Comparison of ENCODE assay signal across 23 cellular contexts in the genomic region with DNA sequence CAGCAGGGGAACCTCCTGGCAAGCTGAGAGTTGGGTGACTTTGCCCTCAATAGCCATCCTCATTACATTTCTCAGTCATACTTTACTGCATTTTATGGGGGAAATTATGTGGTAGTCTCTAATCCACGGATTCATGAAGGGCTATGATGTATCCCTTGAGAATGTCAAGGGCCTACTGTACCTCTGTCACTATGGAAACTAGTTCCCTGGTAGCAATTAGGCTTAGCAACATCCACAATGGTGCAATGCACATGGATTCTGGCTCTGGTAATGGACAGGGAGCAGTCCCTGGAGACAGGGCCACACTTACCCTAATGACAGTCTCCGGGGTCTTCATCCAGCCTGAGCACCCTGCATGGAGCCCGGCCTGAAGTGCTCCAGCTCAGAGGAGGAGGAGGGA. TPM values are rescaled to one million over a fixed set of nuclear protein-coding genes. Genes with fewer than 3 reads are reported as not detected.
DNase-seq lines count a peak whose midpoint lies in the region; ATAC-seq and TF ChIP-seq lines count a peak whose summit lies in the region.
"Had no signal": no experiment of that assay in that cellular context is flagged by ENCODE, and none has a peak within 500 bp of the region (broad histone marks: within the 10 kb centered on the region; RNA-seq: fewer than 3 reads in every experiment).

No MANE protein-coding gene starts in this region.

- no peak overlapping the region for H3K27ac Mint-ChIP-seq in HFFc6
- H3K27ac Mint-ChIP-seq: activated CD4-positive, alpha-beta T cell treated with anti-CD3 and anti-CD28 coated beads for 36 hours; activated CD8-positive, alpha-beta memory T cell treated with anti-CD3 and anti-CD28 coated beads, Interleukin-2, amount 10 ng/mL, durations not matched to agents 7 days and 5 days; activated naive CD8-positive, alpha-beta T cell treated with anti-CD3 and anti-CD28 coated beads, Interleukin-2, amount 10 ng/mL, durations not matched to agents 7 days and 5 days; activated T-helper 17 cell treated with anti-CD3 and anti-CD28 coated beads, Interleukin-2, amount 50 U/mL, for 72 hours; dendritic cell treated with granulocyte-macrophage colony-stimulating factor and Interleukin-4, amounts not matched to agents 40 ng/mL and 50 ng/mL, for 4 days had no signal

- no peaks in the 10 kb centered on the region for H3K4me1 ChIP-seq in heart right ventricle
- H3K4me1 ChIP-seq: pancreas, tibial artery had no signal

- no peaks in the 10 kb centered on the region for H3K36me3 Mint-ChIP-seq in HFFc6 (ENCODE audit: low read depth)
- H3K36me3 Mint-ChIP-seq: activated CD8-positive, alpha-beta memory T cell treated with anti-CD3 and anti-CD28 coated beads, Interleukin-2, amount 10 ng/mL, durations not matched to agents 7 days and 5 days; activated naive CD8-positive, alpha-beta T cell treated with anti-CD3 and anti-CD28 coated beads, Interleukin-2, amount 10 ng/mL, durations not matched to agents 7 days and 5 days; naive B cell had no signal

- H3K4me3 Mint-ChIP-seq in HFFc6 = no peak overlapping the region
- H3K4me3 Mint-ChIP-seq: activated CD4-positive, alpha-beta T cell treated with anti-CD3 and anti-CD28 coated beads for 36 hours; activated CD8-positive, alpha-beta memory T cell treated with anti-CD3 and anti-CD28 coated beads, Interleukin-2, amount 10 ng/mL, durations not matched to agents 7 days and 5 days; activated naive CD8-positive, alpha-beta T cell treated with anti-CD3 and anti-CD28 coated beads, Interleukin-2, amount 10 ng/mL, durations not matched to agents 7 days and 5 days; activated T-helper 17 cell treated with anti-CD3 and anti-CD28 coated beads, Interleukin-2, amount 50 U/mL, for 72 hours; dendritic cell treated with granulocyte-macrophage colony-stimulating factor and Interleukin-4, amounts not matched to agents 40 ng/mL and 50 ng/mL, for 4 days; naive B cell had no signal

- peaks cover 42% of the 10 kb centered on the region for H3K27me3 Mint-ChIP-seq in HFFc6 (ENCODE audit: insufficient read depth)
- H3K27me3 Mint-ChIP-seq: activated CD4-positive, alpha-beta T cell treated with anti-CD3 and anti-CD28 coated beads for 36 hours had no signal

- H3K9me3 ChIP-seq in heart right ventricle = no peaks in the 10 kb centered on the region
- H3K9me3 ChIP-seq: pancreas, tibial artery had no signal

- intact Hi-C loops in left colon (cut with DNase I, micrococcal nuclease) (no loop called here), heart right ventricle (cut with DNase I) (no loop called here)

- TF ChIP-seq CTCF in HFFc6 (IDR thresholded peaks at IDR 0.05) (no peak), heart right ventricle (IDR thresholded peaks at IDR 0.05) (no peak)

- ATAC-seq in left colon = peak; percentile 58
- no peak for ATAC-seq in heart right ventricle
- ATAC-seq: activated CD4-positive, alpha-beta T cell treated with anti-CD3 and anti-CD28 coated beads for 36 hours; activated CD8-positive, alpha-beta memory T cell treated with anti-CD3 and anti-CD28 coated beads, Interleukin-2, amount 10 ng/mL, durations not matched to agents 7 days and 5 days; activated T-helper 17 cell treated with anti-CD3 and anti-CD28 coated beads, Interleukin-2, amount 50 U/mL, for 72 hours; pancreas; sciatic nerve had no signal

- no peak overlapping the region for H3K4me3 ChIP-seq in heart right ventricle
- H3K4me3 ChIP-seq: pancreas, tibial artery had no signal

- H3K9me3 Mint-ChIP-seq in HFFc6 = no peaks in the 10 kb centered on the region
- H3K9me3 Mint-ChIP-seq: activated naive CD8-positive, alpha-beta T cell treated with anti-CD3 and anti-CD28 coated beads, Interleukin-2, amount 10 ng/mL, durations not matched to agents 7 days and 5 days; activated T-helper 17 cell treated with anti-CD3 and anti-CD28 coated beads, Interleukin-2, amount 50 U/mL, for 72 hours; dendritic cell treated with granulocyte-macrophage colony-stimulating factor and Interleukin-4, amounts not matched to agents 40 ng/mL and 50 ng/mL, for 4 days; naive B cell had no signal

- no peaks in the 10 kb centered on the region for H3K4me1 Mint-ChIP-seq in HFFc6 (ENCODE audit: low read depth)
- H3K4me1 Mint-ChIP-seq: activated CD4-positive, alpha-beta T cell treated with anti-CD3 and anti-CD28 coated beads for 36 hours; activated CD8-positive, alpha-beta memory T cell treated with anti-CD3 and anti-CD28 coated beads, Interleukin-2, amount 10 ng/mL, durations not matched to agents 7 days and 5 days; activated naive CD8-positive, alpha-beta T cell treated with anti-CD3 and anti-CD28 coated beads, Interleukin-2, amount 10 ng/mL, durations not matched to agents 7 days and 5 days; activated T-helper 17 cell treated with anti-CD3 and anti-CD28 coated beads, Interleukin-2, amount 50 U/mL, for 72 hours; naive B cell had no signal

- no peaks in the 10 kb centered on the region for H3K36me3 ChIP-seq in heart right ventricle
- H3K36me3 ChIP-seq: pancreas, tibial artery had no signal

- DNase-seq in DMS153 treated with DMSO at 0.1 percent for 48 hours (lab: John Stamatoyannopoulos, UW; ENCODE audit: unreplicated experiment) (peak; percentile 39), HFFc6 (peak; percentile 32), NCI-H2227 treated with DMSO at 0.1 percent for 48 hours (lab: John Stamatoyannopoulos, UW) (peak; percentile 39), left colon (no peak), heart right ventricle (no peak), CD1c-positive myeloid dendritic cell (ENCODE audit: extremely low spot score) (no peak), NCI-H1694 (lab: John Stamatoyannopoulos, UW) (no peak), foreskin melanocyte (no peak)
- DNase-seq: activated CD4-positive, alpha-beta T cell treated with anti-CD3 and anti-CD28 coated beads for 36 hours; activated CD8-positive, alpha-beta memory T cell treated with anti-CD3 and anti-CD28 coated beads, Interleukin-2, amount 10 ng/mL, durations not matched to agents 7 days and 5 days; activated naive CD8-positive, alpha-beta T cell treated with anti-CD3 and anti-CD28 coated beads, Interleukin-2, amount 10 ng/mL, durations not matched to agents 7 days and 5 days; Kasumi-1; naive B cell; NCI-H2029; pancreas; RPMI8226; stimulated activated naive CD4-positive, alpha-beta T cell; tibial artery had no signal

- peaks cover 0 to 23% (median 10%) of the 10 kb centered on the region in 7 donors for H3K27me3 ChIP-seq in heart right ventricle
- H3K27me3 ChIP-seq: pancreas had no signal

- H3K27ac ChIP-seq in heart right ventricle = no peak overlapping the region
- H3K27ac ChIP-seq: pancreas, tibial artery had no signal

- 75 to 84% methylated on average over 3 of the region's 3 CpGs for WGBS in heart right ventricle, 2 donors

RNA-seq across cellular contexts. Expression of gene LRRN2, which starts 26.5 kb away (rescaled TPM):
- total RNA-seq in HFFc6 (2021; fragmentation: NEBNext Ultra II Directional; extraction: Animal tissue kit (Norgen Biotek cat#: 25700)) = not detected
- total RNA-seq in left colon (10 to 100 TPM in 1 of 2 donors, 1 to 10 TPM in 1; 5.6 to 23.0 TPM), heart right ventricle (1 to 10 TPM in 9 of 10 donors, under 1 TPM in 1; 0.95 to 2.9 (median 1.1) TPM)
- polyA plus RNA-seq in heart right ventricle = 1 to 10 TPM in 1 of 2 donors, under 1 TPM in 1; 0.73 to 1.9 TPM
- total RNA-seq: activated CD8-positive, alpha-beta memory T cell treated with anti-CD3 and anti-CD28 coated beads, Interleukin-2, amount 10 ng/mL, durations not matched to agents 7 days and 5 days; activated naive CD8-positive, alpha-beta T cell treated with anti-CD3 and anti-CD28 coated beads, Interleukin-2, amount 10 ng/mL, durations not matched to agents 7 days and 5 days; activated T-helper 17 cell treated with anti-CD3 and anti-CD28 coated beads, Interleukin-2, amount 50 U/mL, for 72 hours; bronchial epithelial cell had no signal
- polyA plus RNA-seq: keratinocyte had no signal

Comparison
In these comparisons a context has a peak if more than half of its experiments do, and no peak if none do; other contexts are left out.
1. DNase-seq: peak in DMS153 treated with DMSO at 0.1 percent for 48 hours (single experiment), HFFc6 (single experiment) and NCI-H2227 treated with DMSO at 0.1 percent for 48 hours (single experiment); none in left colon (0 of 2), heart right ventricle (0 of 2), CD1c-positive myeloid dendritic cell (single experiment), NCI-H1694 (single experiment) and foreskin melanocyte (single experiment).